15 cellular contexts compared by ENCODE assay signal in genomic region chr12:123441523-123442164, GRCh38. TPM values are rescaled to one million over a fixed set of nuclear protein-coding genes. Genes with fewer than 3 reads are reported as not detected.
DNase-seq lines count a peak whose midpoint lies in the region; ATAC-seq, FAIRE-seq and TF ChIP-seq lines count a peak whose summit lies in the region.
"Had no signal": no experiment of that assay in that cellular context is flagged by ENCODE, and none has a peak within 500 bp of the region (broad histone marks: within the 10 kb centered on the region; RNA-seq: fewer than 3 reads in every experiment).

No MANE protein-coding gene starts in this region.

- no peaks in the 10 kb centered on the region for H3K9me3 Mint-ChIP-seq in dendritic cell treated with granulocyte-macrophage colony-stimulating factor and Interleukin-4, amounts not matched to agents 40 ng/mL and 50 ng/mL, for 4 days
- H3K9me3 Mint-ChIP-seq in H9 = no peaks in the 10 kb centered on the region
- H3K9me3 Mint-ChIP-seq: activated T-helper 1 cell treated with anti-CD3 and anti-CD28 coated beads, Interleukin-12 subunit alpha, Interleukin-12 subunit beta, Interleukin-2, Interleukin-4 antibody, amounts not matched to agents 30 ng/mL and 10 ng/mL and 1 ng/mL, durations not matched to agents 14 hours and 24 hours and 36 hours had no signal

- H3K79me2 ChIP-seq in H9 (ENCODE audit: insufficient read depth, low read length) = no peaks in the 10 kb centered on the region

- H2BK5ac ChIP-seq in H9 (ENCODE audit: insufficient read length, low read length) = no peak overlapping the region

- no peak overlapping the region for H4K91ac ChIP-seq in H9 (ENCODE audit: insufficient read length, low read depth, low read length)

- H3K4me3 Mint-ChIP-seq in dendritic cell treated with granulocyte-macrophage colony-stimulating factor and Interleukin-4, amounts not matched to agents 40 ng/mL and 50 ng/mL, for 4 days = no peak overlapping the region
- no peak overlapping the region for H3K4me3 Mint-ChIP-seq in H9
- H3K4me3 Mint-ChIP-seq: activated T-helper 1 cell treated with anti-CD3 and anti-CD28 coated beads, Interleukin-12 subunit alpha, Interleukin-12 subunit beta, Interleukin-2, Interleukin-4 antibody, amounts not matched to agents 30 ng/mL and 10 ng/mL and 1 ng/mL, durations not matched to agents 14 hours and 24 hours and 36 hours had no signal

- no peaks in the 10 kb centered on the region for H3K4me1 ChIP-seq in H9 (ENCODE audit: insufficient read depth, low read length)

- peaks cover 2% of the 10 kb centered on the region for H3K27me3 ChIP-seq in H9 (ENCODE audit: insufficient read depth, low read length)
- H3K27me3 ChIP-seq: BLaER1 had no signal

- H2AK5ac ChIP-seq in H9 (ENCODE audit: insufficient read length, low read length) = no peak overlapping the region

- no peaks in the 10 kb centered on the region for H3K27me3 Mint-ChIP-seq in dendritic cell treated with granulocyte-macrophage colony-stimulating factor and Interleukin-4, amounts not matched to agents 40 ng/mL and 50 ng/mL, for 4 days
- peaks cover 39% of the 10 kb centered on the region for H3K27me3 Mint-ChIP-seq in H9 (ENCODE audit: low read depth)

- WGBS in H9 (ENCODE audit: extremely low coverage, insufficient read length, low lambda C conversion rate) = no CpG with 5 or more reads among the region's 13 CpGs

- H3K36me3 Mint-ChIP-seq in dendritic cell treated with granulocyte-macrophage colony-stimulating factor and Interleukin-4, amounts not matched to agents 40 ng/mL and 50 ng/mL, for 4 days (ENCODE audit: low read depth) = no peaks in the 10 kb centered on the region
- no peaks in the 10 kb centered on the region for H3K36me3 Mint-ChIP-seq in H9 (ENCODE audit: insufficient read depth in 1 of 3, low read depth in 3 of 3)

- H3K9ac ChIP-seq in H9 (ENCODE audit: extremely low read depth, insufficient read length, low read length) = no peak overlapping the region
- H3K9ac ChIP-seq: BLaER1 had no signal

- no peaks in the 10 kb centered on the region for H3K9me3 ChIP-seq in H9 (ENCODE audit: control insufficient read depth, low read depth, low read length)
- H3K9me3 ChIP-seq: BLaER1 had no signal

- TF ChIP-seq CTCF in H9 (conservative IDR thresholded peaks at IDR 0.05) = no peak

- H4K8ac ChIP-seq in H9 (replicated peaks; ENCODE audit: insufficient read length, low read depth, low read length) = no peak overlapping the region

- peak; percentile 46 for ATAC-seq in GM21526 (IDR thresholded peaks at IDR 0.05; ENCODE audit: low FRiP score, unreplicated experiment)
- ATAC-seq in HG03066 (IDR thresholded peaks at IDR 0.05; ENCODE audit: low read depth, unreplicated experiment) = peak; percentile 42

- H3K18ac ChIP-seq in H9 (ENCODE audit: insufficient read length, low read depth, low read length) = no peak overlapping the region

- peak; percentile 78 for FAIRE-seq in GM18507 (lab: Jason Lieb, UNC)
- FAIRE-seq: G401.6 had no signal

- no peak overlapping the region for H3K14ac ChIP-seq in H9 (ENCODE audit: insufficient read depth, low read length)

- H2BK120ac ChIP-seq in H9 (ENCODE audit: low read depth, low read length, poor library complexity, severe bottlenecking) = no peak overlapping the region

- intact Hi-C loops in dendritic cell treated with granulocyte-macrophage colony-stimulating factor and Interleukin-4, amounts not matched to agents 40 ng/mL and 50 ng/mL, for 4 days (cut with micrococcal nuclease) = no loop called here

- peaks cover 4% of the 10 kb centered on the region for H3K23me2 ChIP-seq in H9 (ENCODE audit: insufficient read length, low read depth, low read length, poor library complexity, severe bottlenecking)

- no peak overlapping the region for H3K27ac ChIP-seq in H9 (ENCODE audit: insufficient read length, low read depth, low read length)
- H3K27ac ChIP-seq: BLaER1, HL-60 had no signal

- no peak overlapping the region for H2BK12ac ChIP-seq in H9 (ENCODE audit: insufficient read length, low read depth, low read length)

- no peak overlapping the region for H3K4me2 ChIP-seq in H9 (ENCODE audit: insufficient read depth, insufficient read length, low read length)

- H4K20me1 ChIP-seq in H9 (ENCODE audit: control insufficient read depth, insufficient read depth, insufficient read length) = no peaks in the 10 kb centered on the region
- H4K20me1 ChIP-seq: BLaER1 had no signal

- peaks cover 46% of the 10 kb centered on the region for H3K4me1 Mint-ChIP-seq in dendritic cell treated with granulocyte-macrophage colony-stimulating factor and Interleukin-4, amounts not matched to agents 40 ng/mL and 50 ng/mL, for 4 days (ENCODE audit: low read depth)
- H3K4me1 Mint-ChIP-seq in H9 = peaks cover 6 to 10% of the 10 kb centered on the region in 2 experiments

- no peak overlapping the region for H3K4ac ChIP-seq in H9 (ENCODE audit: low read depth, low read length)

- no peak overlapping the region for H2BK15ac ChIP-seq in H9 (ENCODE audit: low read depth, low read length)

- no peak overlapping the region for H4K5ac ChIP-seq in H9 (ENCODE audit: insufficient read length, low read depth, low read length)

- H3T11ph ChIP-seq in H9 (ENCODE audit: low read length) = no peak overlapping the region

- H2BK20ac ChIP-seq in H9 (ENCODE audit: low read depth, low read length, poor library complexity, severe bottlenecking) = no peak overlapping the region

- H3K79me1 ChIP-seq in H9 (ENCODE audit: insufficient read depth, low read depth, low read length, poor library complexity, severe bottlenecking) = no peaks in the 10 kb centered on the region

- DNase-seq in GM18507 (ENCODE audit: extremely low spot score, insufficient read length, low read depth) = no peak
- no peak for DNase-seq in stimulated activated CD4-positive, alpha-beta T cell treated with anti-CD3 and anti-CD28 coated beads, Interleukin-4, amount 100 ng/mL, for 4 hours
- no peak for DNase-seq in H9
- DNase-seq in NCI-H446 treated with DMSO at 0.1 percent for 48 hours (lab: John Stamatoyannopoulos, UW) = no peak
- DNase-seq in iPS-NIHi11 (ENCODE audit: low spot score) = no peak
- DNase-seq: activated CD4-positive, alpha-beta T cell treated with anti-CD3 and anti-CD28 coated beads for 4 hours; foreskin fibroblast; stimulated activated naive CD4-positive, alpha-beta T cell had no signal

- H3K56ac ChIP-seq in H9 (ENCODE audit: insufficient read length, low read depth, low read length) = no peak overlapping the region

- H3K27ac Mint-ChIP-seq in dendritic cell treated with granulocyte-macrophage colony-stimulating factor and Interleukin-4, amounts not matched to agents 40 ng/mL and 50 ng/mL, for 4 days = peak overlapping the region; percentile 33
- H3K27ac Mint-ChIP-seq in H9 = no peak overlapping the region
- H3K27ac Mint-ChIP-seq: activated T-helper 1 cell treated with anti-CD3 and anti-CD28 coated beads, Interleukin-12 subunit alpha, Interleukin-12 subunit beta, Interleukin-2, Interleukin-4 antibody, amounts not matched to agents 30 ng/mL and 10 ng/mL and 1 ng/mL, durations not matched to agents 14 hours and 24 hours and 36 hours had no signal

- H2AFZ ChIP-seq in H9 (ENCODE audit: low read length) = no peak overlapping the region

- H3K23ac ChIP-seq in H9 (ENCODE audit: insufficient read length, low read depth, low read length) = no peak overlapping the region

RNA-seq across cellular contexts. Expression of gene RILPL2, which starts 5.2 kb away (rescaled TPM):
- total RNA-seq in H9 (2021) = 1.3 and 1.4 TPM in 2 replicates

RNA-seq across cellular contexts. Expression of gene SNRNP35, which starts 16.3 kb away (rescaled TPM):
- 16.3 and 16.5 TPM in 2 replicates for total RNA-seq in H9 (2021)

RNA-seq across cellular contexts. Expression of gene KMT5A, which starts 57.7 kb away (rescaled TPM):
- total RNA-seq in H9 (2021) = 21.7 and 23.8 TPM in 2 replicates
